8 cellular contexts compared by ENCODE assay signal in genomic region chr16:85570213-85570734, GRCh38. TPM values are rescaled to one million over a fixed set of nuclear protein-coding genes. Genes with fewer than 3 reads are reported as not detected.
DNase-seq lines count a peak whose midpoint lies in the region; ATAC-seq and TF ChIP-seq lines count a peak whose summit lies in the region.

No MANE protein-coding gene starts in this region.

- POLR2A ChIA-PET in activated naive CD8-positive, alpha-beta T cell treated with anti-CD3 and anti-CD28 coated beads, Interleukin-2, amount 10 ng/mL, durations not matched to agents 7 days and 5 days (lab: Charles Lee), result interaction anchor here (0.6 to 6.2 kb wide), 7 partner anchors 12 to 1017 kb away, joined by 3 to 81 read pairs (median 4); no protein-coding TSS in a partner anchor

- H3K36me3 Mint-ChIP-seq in activated naive CD8-positive, alpha-beta T cell treated with anti-CD3 and anti-CD28 coated beads, Interleukin-2, amount 10 ng/mL, durations not matched to agents 7 days and 5 days, result peaks cover 11% of the 10 kb centered on the region

- H3K36me3 ChIP-seq in BLaER1 (peaks cover 19% of the 10 kb centered on the region), sigmoid colon (no peaks in the 10 kb centered on the region)

- peaks cover 25% of the 10 kb centered on the region for H3K9me3 ChIP-seq in BLaER1
- H3K9me3 ChIP-seq in sigmoid colon, result no peaks in the 10 kb centered on the region

- peak overlapping the region; percentile 97 for H3K27ac Mint-ChIP-seq in activated naive CD8-positive, alpha-beta T cell treated with anti-CD3 and anti-CD28 coated beads, Interleukin-2, amount 10 ng/mL, durations not matched to agents 7 days and 5 days

- peak; percentile 17 for ATAC-seq in HG03442 (IDR thresholded peaks at IDR 0.05; ENCODE audit: unreplicated experiment)
- peak; percentile 7 for ATAC-seq in activated naive CD8-positive, alpha-beta T cell treated with anti-CD3 and anti-CD28 coated beads, Interleukin-2, amount 10 ng/mL, durations not matched to agents 7 days and 5 days (ENCODE audit: low read depth)

- H3K27me3 Mint-ChIP-seq in activated naive CD8-positive, alpha-beta T cell treated with anti-CD3 and anti-CD28 coated beads, Interleukin-2, amount 10 ng/mL, durations not matched to agents 7 days and 5 days, result no peaks in the 10 kb centered on the region

- H4K20me1 ChIP-seq in BLaER1, result peaks cover 31% of the 10 kb centered on the region

- no peaks in the 10 kb centered on the region for H3K9me3 Mint-ChIP-seq in activated naive CD8-positive, alpha-beta T cell treated with anti-CD3 and anti-CD28 coated beads, Interleukin-2, amount 10 ng/mL, durations not matched to agents 7 days and 5 days

- WGBS in sigmoid colon, 2 donors, result 40 to 57% methylated on average over 13 of the region's 13 CpGs

- H3K4me3 ChIP-seq in BLaER1 (peak overlapping the region; percentile 34), sigmoid colon (no peak overlapping the region)

- H3K4me3 Mint-ChIP-seq in activated naive CD8-positive, alpha-beta T cell treated with anti-CD3 and anti-CD28 coated beads, Interleukin-2, amount 10 ng/mL, durations not matched to agents 7 days and 5 days, result peak overlapping the region; percentile 86

- no peak for TF ChIP-seq CTCF in sigmoid colon (IDR thresholded peaks at IDR 0.05)

- H3K4me1 Mint-ChIP-seq in activated naive CD8-positive, alpha-beta T cell treated with anti-CD3 and anti-CD28 coated beads, Interleukin-2, amount 10 ng/mL, durations not matched to agents 7 days and 5 days, result peaks cover 54% of the 10 kb centered on the region

- no peaks in the 10 kb centered on the region for H3K27me3 ChIP-seq in BLaER1
- H3K27me3 ChIP-seq in sigmoid colon, result no peaks in the 10 kb centered on the region

- intact Hi-C loops in sigmoid colon (cut with DNase I), result no loop called here

- TF ChIP-seq POLR2A in GM19099 (IDR thresholded peaks at IDR 0.05; ENCODE audit: extremely low read depth, insufficient read length, low read depth) (peak; percentile 5), sigmoid colon (IDR thresholded peaks at IDR 0.05) (no peak)

- DNase-seq in activated naive CD8-positive, alpha-beta T cell treated with anti-CD3 and anti-CD28 coated beads, Interleukin-2, amount 10 ng/mL, durations not matched to agents 7 days and 5 days, result peak; percentile 50
- DNase-seq in sigmoid colon, result no peak
- DNase-seq in hepatic stellate cell (ENCODE audit: low spot score), result no peak
- DNase-seq in germinal center (ENCODE audit: low spot score), result no peak
- DNase-seq in occipital lobe (lab: John Stamatoyannopoulos, UW), result no peak

- H3K27ac ChIP-seq in BLaER1 (peak overlapping the region; percentile 97), sigmoid colon (peak overlapping the region; percentile 32 to 60 (median 49))

- H3K9ac ChIP-seq in BLaER1, result peak overlapping the region; percentile 80

- no peak for TF ChIP-seq EP300 in sigmoid colon (IDR thresholded peaks at IDR 0.05)

- H3K4me2 ChIP-seq in BLaER1, result peak overlapping the region; percentile 95

- H3K4me1 ChIP-seq in BLaER1 (peaks cover 99% of the 10 kb centered on the region), sigmoid colon (peaks cover 0 to 70% (median 55%) of the 10 kb centered on the region in 4 donors)

RNA-seq across cellular contexts. Expression of gene GSE1, which starts 42.8 kb away (rescaled TPM):
- total RNA-seq in activated naive CD8-positive, alpha-beta T cell treated with anti-CD3 and anti-CD28 coated beads, Interleukin-2, amount 10 ng/mL, durations not matched to agents 7 days and 5 days, result 10 to 100 TPM; 60.9 to 62.5 TPM
- total RNA-seq in sigmoid colon (10 to 100 TPM; 30.8 to 76.7 (median 47.3) TPM), occipital lobe (18.4 TPM)
- 10 to 100 TPM; 12.0 to 49.5 (median 19.4) TPM for polyA plus RNA-seq in sigmoid colon
